In genomic region chr2:44785433-44785832, GRCh38 we compare ENCODE assay signal across 11 cellular contexts.
"Had no signal": no experiment of that assay in that cellular context is flagged by ENCODE, and none has a peak within 500 bp of the region (broad histone marks: within the 10 kb centered on the region; RNA-seq: fewer than 3 reads in every experiment).

No MANE protein-coding gene starts in this region.

- H3K27ac ChIP-seq: GM23248 had no signal

- FAIRE-seq: H1, H54 had no signal

- ATAC-seq: GM23338, HCT116 had no signal

- H3K9me3 ChIP-seq: HAP-1 had no signal

- H2AFZ ChIP-seq: GM23248, GM23338 had no signal

- H3K9me3 Mint-ChIP-seq: HFFc6 had no signal

- H3K4me3 Mint-ChIP-seq: GM23338, H9, HFFc6 had no signal

- H3K9ac ChIP-seq: GM23248 had no signal

- H3K36me3 ChIP-seq: HAP-1 had no signal

- H3K4me3 ChIP-seq: GM23248, GM23338, HAP-1 had no signal

- H3K4me2 ChIP-seq: GM23338 had no signal

- H3K27ac Mint-ChIP-seq: GM23338, H9, HFFc6 had no signal

- DNase-seq: GM23248, GOT3, H7, H9, HCEC 1CT, HFFc6 had no signal
